In the genomic region with DNA sequence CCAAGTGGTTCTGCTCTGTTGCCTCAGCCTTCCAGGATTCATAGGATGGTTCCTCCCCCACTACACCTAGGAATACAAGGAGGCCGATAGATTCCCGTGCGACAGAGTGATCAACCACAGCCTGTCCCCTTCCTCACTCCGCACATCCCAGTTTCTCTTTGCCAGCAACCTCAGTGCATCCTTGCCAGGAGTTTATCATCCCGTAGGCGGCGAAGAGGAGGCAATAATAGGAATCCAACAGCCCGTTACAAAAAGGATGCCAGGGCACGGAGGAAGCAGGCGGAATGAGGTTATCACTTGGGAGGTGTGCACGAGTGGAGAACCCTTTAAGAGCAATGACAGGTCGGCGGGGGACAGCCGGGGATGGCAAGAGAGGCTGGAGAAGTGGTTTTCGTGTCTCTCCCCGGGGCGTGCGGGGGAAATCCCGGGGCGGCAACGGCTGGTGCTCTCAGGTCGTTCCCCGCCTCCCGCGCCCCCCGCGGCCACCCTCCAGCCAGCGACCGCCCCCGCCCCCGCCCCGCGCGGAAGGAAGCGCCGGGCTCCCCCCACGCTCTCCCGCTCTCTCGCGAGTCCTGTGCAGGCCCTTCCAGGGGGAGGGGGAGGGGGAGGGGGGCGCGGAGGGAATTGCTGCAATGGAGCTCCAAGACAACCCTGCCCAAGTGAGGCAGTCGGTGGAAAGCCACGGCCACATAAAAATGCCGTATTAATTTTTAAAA, we compare ENCODE assay signal across 7 cellular contexts. TPM values are rescaled to one million over a fixed set of nuclear protein-coding genes. Genes with fewer than 3 reads are reported as not detected.
DNase-seq lines count a peak whose midpoint lies in the region; ATAC-seq, FAIRE-seq and TF ChIP-seq lines count a peak whose summit lies in the region.

No MANE protein-coding gene starts in this region.

- peaks cover 5% of the 10 kb centered on the region for H3F3A ChIP-seq in smooth muscle cell (ENCODE audit: low read depth)

- DNase-seq in GM12891 (ENCODE audit: insufficient read length, low spot score) (peak; percentile 37), LNCaP clone FGC (ENCODE audit: low read depth) (no peak), UCSD-AML1 (lab: John Stamatoyannopoulos, UW; ENCODE audit: unreplicated experiment) (peak; percentile 75), T47D (ENCODE audit: low read depth in 1 of 2, low spot score in 1 of 2) (peak; percentile 23 to 57), iPS-NIHi7 (ENCODE audit: extremely low spot score) (peak; percentile 31), smooth muscle cell (lab: John Stamatoyannopoulos, UW; ENCODE audit: unreplicated experiment) (peak; percentile 43)

- H3K9ac ChIP-seq in smooth muscle cell (ENCODE audit: low read depth): peak overlapping the region; percentile 78

- in situ Hi-C loops in T47D (cut with HindIII; ENCODE audit: low pct_unique_long_range_greater_than_20kb, low sequenced_read_pairs): no loop called here

- TF ChIP-seq CTCF in LNCaP clone FGC (IDR thresholded peaks at IDR 0.05; ENCODE audit: control insufficient read depth, extremely low read depth, insufficient read depth): no peak
- TF ChIP-seq CTCF in smooth muscle cell (IDR thresholded peaks at IDR 0.05; ENCODE audit: borderline replicate concordance, insufficient read depth, poor library complexity, severe bottlenecking): no peak

- H3K27me3 ChIP-seq in smooth muscle cell (ENCODE audit: low read depth): no peaks in the 10 kb centered on the region

- H4K20me1 ChIP-seq in smooth muscle cell (ENCODE audit: low read depth): peaks cover 53% of the 10 kb centered on the region

- 2% methylated on average over 18 of the region's 45 CpGs for WGBS in smooth muscle cell (ENCODE audit: low lambda C conversion rate)

- H3K9me3 ChIP-seq in smooth muscle cell (replicated peaks; ENCODE audit: low read depth): no peaks in the 10 kb centered on the region

- peak; percentile 13 for FAIRE-seq in GM12891 (lab: Jason Lieb, UNC)

- peaks cover 60% of the 10 kb centered on the region for H3K79me2 ChIP-seq in smooth muscle cell (ENCODE audit: low read depth)

- peaks cover 26% of the 10 kb centered on the region for H3K4me1 ChIP-seq in smooth muscle cell (ENCODE audit: low read depth)

- H3K27ac ChIP-seq in smooth muscle cell (ENCODE audit: low read depth): peak overlapping the region; percentile 64

- H3K36me3 ChIP-seq in smooth muscle cell (ENCODE audit: low read depth): no peaks in the 10 kb centered on the region

- no peak for ATAC-seq in HG02970 (IDR thresholded peaks at IDR 0.05; ENCODE audit: low FRiP score, unreplicated experiment)

- no peak for TF ChIP-seq POLR2A in GM12891 (IDR thresholded peaks at IDR 0.05; ENCODE audit: low read depth, low read length)

- H3K4me3 ChIP-seq in LNCaP clone FGC (ENCODE audit: low read depth, low read length): peak overlapping the region; percentile 95
- peak overlapping the region; percentile 92 for H3K4me3 ChIP-seq in smooth muscle cell

- H3K4me2 ChIP-seq in smooth muscle cell: peak overlapping the region; percentile 94

- H2AFZ ChIP-seq in smooth muscle cell (ENCODE audit: low read depth): peak overlapping the region; percentile 36

TF ChIP-seq in GM12891, 5 proteins besides CTCF, POLR2A, EP300 and RAD21:
- TF ChIP-seq TAF1 (IDR thresholded peaks at IDR 0.05; ENCODE audit: low read depth, low read length): no peak
- no peak for TF ChIP-seq SPI1 (IDR thresholded peaks at IDR 0.05; ENCODE audit: low read depth, low read length)
- TF ChIP-seq POLR2AphosphoS5 (IDR thresholded peaks at IDR 0.05; ENCODE audit: low read depth, low read length): no peak
- no peak for TF ChIP-seq PAX5 (IDR thresholded peaks at IDR 0.05; ENCODE audit: insufficient read depth, low read length, severe bottlenecking)
- no peak for TF ChIP-seq POU2F2 (IDR thresholded peaks at IDR 0.05; ENCODE audit: low read depth, low read length)

RNA-seq across cellular contexts. Expression of gene PPP3CA, which starts 1.6 kb away (rescaled TPM):
- polyA plus RNA-seq in GM12891 (2012; ENCODE audit: low read depth, missing spikeins): 3.6 TPM
- total RNA-seq in smooth muscle cell: 70.4 and 96.1 TPM in 2 replicates
- polyA plus RNA-seq in smooth muscle cell: 16.2 and 18.6 TPM in 2 replicates
